8 cellular contexts compared by ENCODE assay signal in the genomic region with DNA sequence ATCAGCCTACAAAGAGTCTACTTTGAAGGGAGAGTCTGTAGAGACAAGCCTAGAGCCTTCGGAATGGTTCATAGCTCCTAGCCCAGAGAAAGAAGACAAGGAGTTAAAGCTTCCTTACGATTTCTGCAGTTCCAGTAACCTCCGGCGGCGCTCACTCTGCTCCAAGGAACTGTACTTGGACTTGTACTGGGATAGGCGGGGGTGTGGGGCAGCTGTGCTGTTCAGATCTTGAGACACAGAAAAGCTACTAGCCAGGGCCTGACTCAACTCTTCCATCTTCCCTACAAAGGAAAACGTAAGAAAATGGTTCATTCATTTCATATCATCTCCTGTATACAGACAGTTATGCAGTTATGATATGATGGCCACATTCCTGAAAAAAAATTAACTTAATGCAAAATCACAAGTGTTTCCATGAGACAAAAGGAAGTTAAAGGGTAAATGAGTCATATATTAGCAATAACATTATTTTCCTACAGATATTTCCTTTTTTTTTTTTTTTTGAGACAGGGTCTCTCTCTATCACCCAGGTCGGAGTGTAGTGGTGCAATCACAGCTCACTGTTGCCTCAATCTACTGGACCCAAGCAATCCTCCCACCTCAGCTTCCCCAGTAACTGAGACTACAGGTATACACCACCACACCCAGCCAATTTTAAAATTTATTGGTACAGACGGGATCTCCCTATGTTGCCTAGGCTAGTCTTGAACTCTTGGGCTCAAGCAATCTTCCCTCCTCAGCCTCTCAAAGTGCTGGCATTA. TPM values are rescaled to one million over a fixed set of nuclear protein-coding genes. Genes with fewer than 3 reads are reported as not detected.
A peak's percentile ranks its signal among the peaks of the same experiment; 100 is the strongest.
DNase-seq lines count a peak whose midpoint lies in the region; ATAC-seq and TF ChIP-seq lines count a peak whose summit lies in the region.

No MANE protein-coding gene starts in this region.

- TF ChIP-seq POLR2A in uterus (IDR thresholded peaks at IDR 0.05) = no peak

- peaks cover 41% of the 10 kb centered on the region for H3K4me1 Mint-ChIP-seq in activated naive CD4-positive, alpha-beta T cell treated with anti-CD3 and anti-CD28 coated beads, Interleukin-2, amount 50 U/mL, for 24 hours
- H3K4me1 Mint-ChIP-seq in brain (peaks cover 14% of the 10 kb centered on the region), endothelial cell (ENCODE audit: unreplicated experiment) (peaks cover 4% of the 10 kb centered on the region)

- peaks cover 17% of the 10 kb centered on the region for H3K36me3 Mint-ChIP-seq in activated naive CD4-positive, alpha-beta T cell treated with anti-CD3 and anti-CD28 coated beads, Interleukin-2, amount 50 U/mL, for 24 hours
- peaks cover 27% of the 10 kb centered on the region for H3K36me3 Mint-ChIP-seq in brain
- peaks cover 17% of the 10 kb centered on the region for H3K36me3 Mint-ChIP-seq in endothelial cell (ENCODE audit: low read depth, unreplicated experiment)

- H3K4me3 Mint-ChIP-seq in activated naive CD4-positive, alpha-beta T cell treated with anti-CD3 and anti-CD28 coated beads, Interleukin-2, amount 50 U/mL, for 24 hours = peak overlapping the region; percentile 88
- H3K4me3 Mint-ChIP-seq in brain (peak overlapping the region in 2 of 5 experiments; percentile 38 to 83), endothelial cell (ENCODE audit: unreplicated experiment) (no peak overlapping the region)

- ATAC-seq in lower lobe of right lung = peak; percentile 61 to 66
- ATAC-seq in GM21526 (IDR thresholded peaks at IDR 0.05; ENCODE audit: low FRiP score, unreplicated experiment) = no peak

- peak overlapping the region; percentile 61 for H3K27ac ChIP-seq in lower lobe of right lung
- H3K27ac ChIP-seq in uterus = peak overlapping the region; percentile 70 to 73

- DNase-seq in activated naive CD4-positive, alpha-beta T cell treated with anti-CD3 and anti-CD28 coated beads, Interleukin-2, amount 50 U/mL, for 16 hours = no peak
- peak; percentile 69 for DNase-seq in lower lobe of right lung
- DNase-seq in uterus = peak; percentile 85 to 86
- no peak for DNase-seq in endothelial cell (ENCODE audit: low spot score)
- DNase-seq in NCI-H748 treated with DMSO at 0.1 percent for 48 hours (lab: John Stamatoyannopoulos, UW) = no peak

- intact Hi-C loops in lower lobe of right lung (cut with DNase I) (no loop called here), uterus (cut with DNase I; ENCODE audit: low total_unique reads) (loop anchor here (10.0 kb wide), 1 partner anchor 256 kb away; the partner anchor contains the start of gene MAN2C1)

- H3K36me3 ChIP-seq in lower lobe of right lung = peaks cover 43% of the 10 kb centered on the region
- H3K36me3 ChIP-seq in uterus = no peaks in the 10 kb centered on the region

- TF ChIP-seq CTCF in brain (conservative IDR thresholded peaks at IDR 0.05) (peak in 1 of 2 experiments; percentile 8), lower lobe of right lung (IDR thresholded peaks at IDR 0.05) (peak; percentile 18), uterus (IDR thresholded peaks at IDR 0.05) (peak in 3 of 4 experiments; percentile 34 to 62 (median 46)), endothelial cell (IDR thresholded peaks at IDR 0.05; ENCODE audit: unreplicated experiment) (no peak)

- H3K4me1 ChIP-seq in lower lobe of right lung = peaks cover 27% of the 10 kb centered on the region
- peaks cover 4 to 7% of the 10 kb centered on the region in 2 donors for H3K4me1 ChIP-seq in uterus

- no peaks in the 10 kb centered on the region for H3K27me3 Mint-ChIP-seq in activated naive CD4-positive, alpha-beta T cell treated with anti-CD3 and anti-CD28 coated beads, Interleukin-2, amount 50 U/mL, for 24 hours
- no peaks in the 10 kb centered on the region for H3K27me3 Mint-ChIP-seq in brain
- H3K27me3 Mint-ChIP-seq in endothelial cell (ENCODE audit: unreplicated experiment) = no peaks in the 10 kb centered on the region

- peak overlapping the region; percentile 98 for H3K27ac Mint-ChIP-seq in activated naive CD4-positive, alpha-beta T cell treated with anti-CD3 and anti-CD28 coated beads, Interleukin-2, amount 50 U/mL, for 24 hours
- peak overlapping the region in 4 of 5 experiments; percentile 12 to 96 (median 50) for H3K27ac Mint-ChIP-seq in brain
- H3K27ac Mint-ChIP-seq in endothelial cell (ENCODE audit: unreplicated experiment) = no peak overlapping the region

- no peaks in the 10 kb centered on the region for H3K9me3 ChIP-seq in lower lobe of right lung
- H3K9me3 ChIP-seq in uterus = no peaks in the 10 kb centered on the region

- no peaks in the 10 kb centered on the region for H3K9me3 Mint-ChIP-seq in activated naive CD4-positive, alpha-beta T cell treated with anti-CD3 and anti-CD28 coated beads, Interleukin-2, amount 50 U/mL, for 24 hours
- no peaks in the 10 kb centered on the region for H3K9me3 Mint-ChIP-seq in brain
- no peaks in the 10 kb centered on the region for H3K9me3 Mint-ChIP-seq in endothelial cell (ENCODE audit: unreplicated experiment)

- H3K27me3 ChIP-seq in lower lobe of right lung (ENCODE audit: low read depth) (no peaks in the 10 kb centered on the region), uterus (no peaks in the 10 kb centered on the region)

- H3K4me3 ChIP-seq in lower lobe of right lung (peak overlapping the region; percentile 23), uterus (no peak overlapping the region)

RNA-seq across cellular contexts. Expression of gene SNUPN, which starts 4.6 kb away (rescaled TPM):
- polyA plus RNA-seq in brain (ENCODE audit: insufficient read depth, low read depth, low replicate concordance) = 21.8 TPM
- 21.7 TPM for total RNA-seq in lower lobe of right lung
- 10 to 100 TPM in 3 of 4 donors, 1 to 10 TPM in 1; 2.0 to 35.8 (median 29.1) TPM for total RNA-seq in uterus
- total RNA-seq in endothelial cell (ENCODE audit: unreplicated experiment) = 16.5 TPM

RNA-seq across cellular contexts. Expression of gene IMP3, which starts 19.1 kb away (rescaled TPM):
- 48.7 TPM for polyA plus RNA-seq in brain (ENCODE audit: insufficient read depth, low read depth, low replicate concordance)
- 56.5 TPM for total RNA-seq in lower lobe of right lung
- 100 to 1,000 TPM in 1 of 4 donors, 10 to 100 TPM in 3; 32.9 to 171 (median 68.5) TPM for total RNA-seq in uterus
- total RNA-seq in endothelial cell (ENCODE audit: unreplicated experiment) = 33.5 TPM

RNA-seq across cellular contexts. Expression of gene SNX33, which starts 26.8 kb away (rescaled TPM):
- polyA plus RNA-seq in brain (ENCODE audit: insufficient read depth, low read depth, low replicate concordance) = 4.3 TPM
- 28.9 TPM for total RNA-seq in lower lobe of right lung
- 10 to 100 TPM in 3 of 4 donors, 1 to 10 TPM in 1; 8.7 to 43.6 (median 28.2) TPM for total RNA-seq in uterus
- total RNA-seq in endothelial cell (ENCODE audit: unreplicated experiment) = 17.3 TPM

RNA-seq across cellular contexts. Expression of gene PTPN9, which starts 41.8 kb away (rescaled TPM):
- polyA plus RNA-seq in brain (ENCODE audit: insufficient read depth, low read depth, low replicate concordance) = 23.4 TPM
- total RNA-seq in lower lobe of right lung (31.4 TPM), uterus (10 to 100 TPM in 2 of 4 donors, 1 to 10 TPM in 2; 5.6 to 33.0 (median 18.9) TPM), endothelial cell (ENCODE audit: unreplicated experiment) (41.9 TPM)

Comparison
In these comparisons a context has a peak if more than half of its experiments do, and no peak if none do; other contexts are left out.
1. DNase-seq: peak in lower lobe of right lung (single experiment) and uterus (2 of 2); none in activated naive CD4-positive, alpha-beta T cell treated with anti-CD3 and anti-CD28 coated beads, Interleukin-2, amount 50 U/mL, for 16 hours (single experiment), endothelial cell (single experiment) and NCI-H748 treated with DMSO at 0.1 percent for 48 hours (single experiment).